Comparison of ENCODE assay signal across 9 cellular contexts in the genomic region with DNA sequence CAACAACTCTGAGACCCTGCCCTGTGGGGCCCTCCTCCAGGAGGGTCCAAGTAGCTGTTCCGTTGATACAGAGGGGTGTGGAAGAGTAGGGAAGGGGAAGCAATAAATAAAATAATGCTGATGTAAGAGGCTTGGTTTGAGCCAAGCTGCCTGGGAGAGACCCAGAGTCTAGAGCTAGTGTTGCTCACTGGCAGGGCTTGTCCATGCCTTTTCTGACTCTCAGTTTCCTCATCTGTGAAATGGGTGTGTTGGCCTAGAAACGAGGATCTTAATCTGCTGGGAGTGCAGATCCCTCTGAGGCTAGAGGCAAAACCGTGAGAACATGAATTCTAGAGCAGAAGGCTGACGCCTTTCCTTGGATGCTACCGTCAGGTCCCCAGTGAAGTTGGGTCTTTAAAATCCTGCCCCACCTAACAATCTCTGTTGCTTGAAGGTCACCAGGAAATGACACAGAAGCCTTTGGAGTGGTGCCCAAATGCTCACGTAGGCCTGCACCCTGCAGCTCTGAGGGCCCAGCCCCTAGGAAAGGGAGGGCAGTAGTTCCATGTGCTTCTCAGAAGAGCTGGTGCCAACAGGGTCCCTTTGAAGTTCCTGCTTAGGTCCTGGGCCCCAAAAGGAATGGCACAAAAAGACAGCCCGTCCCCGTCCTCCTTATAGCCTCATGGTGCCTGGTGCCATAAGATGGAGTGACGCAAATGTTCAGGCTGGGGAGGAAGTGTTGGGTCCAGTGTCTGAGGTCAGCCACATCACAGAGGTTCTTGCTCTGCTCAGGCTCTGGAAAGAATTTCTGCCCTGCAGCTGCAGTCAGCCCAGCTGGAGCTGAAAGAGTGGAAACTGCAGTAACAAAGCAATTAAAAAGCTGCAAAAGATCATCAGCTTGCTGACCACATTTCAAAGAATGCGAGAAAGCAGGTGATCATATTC.
DNase-seq lines count a peak whose midpoint lies in the region; ATAC-seq, FAIRE-seq and TF ChIP-seq lines count a peak whose summit lies in the region.
"Had no signal": no experiment of that assay in that cellular context is flagged by ENCODE, and none has a peak within 500 bp of the region (broad histone marks: within the 10 kb centered on the region; RNA-seq: fewer than 3 reads in every experiment).

No MANE protein-coding gene starts in this region.

- no peak for ATAC-seq in HG02798 (IDR thresholded peaks at IDR 0.05; ENCODE audit: poor library complexity, unreplicated experiment)
- no peak for ATAC-seq in GM21381 (IDR thresholded peaks at IDR 0.05; ENCODE audit: unreplicated experiment)

- peaks cover 3% of the 10 kb centered on the region for H3K4me1 Mint-ChIP-seq in progenitor cell of endocrine pancreas (ENCODE audit: low read depth)
- peaks cover 7% of the 10 kb centered on the region for H3K4me1 Mint-ChIP-seq in activated CD4-positive, alpha-beta T cell treated with anti-CD3 and anti-CD28 coated beads, Interleukin-2, amount 10 ng/mL, durations not matched to agents 7 days and 5 days

- H3K9me3 Mint-ChIP-seq in progenitor cell of endocrine pancreas (ENCODE audit: low read depth) = no peaks in the 10 kb centered on the region
- no peaks in the 10 kb centered on the region for H3K9me3 Mint-ChIP-seq in activated CD4-positive, alpha-beta T cell treated with anti-CD3 and anti-CD28 coated beads, Interleukin-2, amount 10 ng/mL, durations not matched to agents 7 days and 5 days

- no peak overlapping the region for H3K4me3 ChIP-seq in epithelial cell of proximal tubule (ENCODE audit: low read depth, low read length)

- H3K4me3 Mint-ChIP-seq in progenitor cell of endocrine pancreas (ENCODE audit: low read depth) = no peak overlapping the region
- no peak overlapping the region for H3K4me3 Mint-ChIP-seq in activated CD4-positive, alpha-beta T cell treated with anti-CD3 and anti-CD28 coated beads, Interleukin-2, amount 10 ng/mL, durations not matched to agents 7 days and 5 days

- peaks cover 2% of the 10 kb centered on the region for H3K27me3 Mint-ChIP-seq in progenitor cell of endocrine pancreas
- peaks cover 3% of the 10 kb centered on the region for H3K27me3 Mint-ChIP-seq in activated CD4-positive, alpha-beta T cell treated with anti-CD3 and anti-CD28 coated beads, Interleukin-2, amount 10 ng/mL, durations not matched to agents 7 days and 5 days

- no peaks in the 10 kb centered on the region for H3K36me3 Mint-ChIP-seq in progenitor cell of endocrine pancreas (ENCODE audit: insufficient read depth)
- H3K36me3 Mint-ChIP-seq in activated CD4-positive, alpha-beta T cell treated with anti-CD3 and anti-CD28 coated beads, Interleukin-2, amount 10 ng/mL, durations not matched to agents 7 days and 5 days (ENCODE audit: low read depth) = no peaks in the 10 kb centered on the region

- DNase-seq in GF-D8 (lab: John Stamatoyannopoulos, UW) (peak; percentile 87), RCC 7860 (ENCODE audit: low spot score) (peak; percentile 66), epithelial cell of proximal tubule (ENCODE audit: low read depth) (peak; percentile 64), progenitor cell of endocrine pancreas (ENCODE audit: low spot score, unreplicated experiment) (no peak)
- DNase-seq in activated naive CD4-positive, alpha-beta T cell treated with anti-CD3 and anti-CD28 coated beads, Interleukin-2, amount 50 U/mL, for 16 hours = no peak
- DNase-seq in activated CD4-positive, alpha-beta T cell treated with anti-CD3 and anti-CD28 coated beads, Interleukin-2, amount 10 ng/mL, durations not matched to agents 7 days and 5 days = no peak
- DNase-seq: NCI-H1092 had no signal

- H3K27ac Mint-ChIP-seq in progenitor cell of endocrine pancreas = peak overlapping the region; percentile 29
- no peak overlapping the region for H3K27ac Mint-ChIP-seq in activated CD4-positive, alpha-beta T cell treated with anti-CD3 and anti-CD28 coated beads, Interleukin-2, amount 10 ng/mL, durations not matched to agents 7 days and 5 days

- TF ChIP-seq CTCF in epithelial cell of proximal tubule (conservative IDR thresholded peaks at IDR 0.05; ENCODE audit: low read depth, low read length) (no peak), progenitor cell of endocrine pancreas (IDR thresholded peaks at IDR 0.05; ENCODE audit: unreplicated experiment) (no peak)

- CTCF ChIA-PET in activated CD4-positive, alpha-beta T cell treated with anti-CD3 and anti-CD28 coated beads, Interleukin-2, amount 10 ng/mL, durations not matched to agents 7 days and 5 days (lab: Charles Lee) = interaction anchor here (0.7 to 1.5 kb wide), 2 partner anchors 194 to 255 kb away, joined by 3 to 4 read pairs; no protein-coding TSS in a partner anchor

- no peak for FAIRE-seq in RCC 7860 (lab: Jason Lieb, UNC)

- POLR2A ChIA-PET in activated CD4-positive, alpha-beta T cell treated with anti-CD3 and anti-CD28 coated beads, Interleukin-2, amount 10 ng/mL, durations not matched to agents 7 days and 5 days (lab: Charles Lee) = no interaction called here

Comparison
In these comparisons a context has a peak if more than half of its experiments do, and no peak if none do; other contexts are left out.
1. DNase-seq: peak in GF-D8 (single experiment), RCC 7860 (single experiment) and epithelial cell of proximal tubule (single experiment); none in progenitor cell of endocrine pancreas (single experiment), activated naive CD4-positive, alpha-beta T cell treated with anti-CD3 and anti-CD28 coated beads, Interleukin-2, amount 50 U/mL, for 16 hours (single experiment) and activated CD4-positive, alpha-beta T cell treated with anti-CD3 and anti-CD28 coated beads, Interleukin-2, amount 10 ng/mL, durations not matched to agents 7 days and 5 days (single experiment).